In the genomic region with DNA sequence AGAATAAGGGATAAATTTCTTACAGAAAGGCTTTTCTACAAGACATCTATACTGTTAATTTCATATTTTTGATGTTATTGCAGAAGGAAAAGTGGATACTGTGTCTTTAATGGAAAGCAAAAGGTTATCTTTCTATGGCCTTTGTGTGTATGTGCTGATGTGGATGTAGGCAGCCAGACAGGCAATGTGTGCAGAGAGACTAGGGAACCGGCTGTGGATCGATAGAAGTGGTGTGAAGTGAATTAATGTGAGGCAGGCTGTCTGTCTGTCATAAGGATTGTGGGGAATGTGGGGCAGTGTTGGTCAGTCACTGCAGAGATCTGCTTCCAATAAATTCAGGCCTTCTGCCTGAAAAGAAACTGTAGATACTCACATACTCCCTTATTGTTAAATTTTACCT, we compare ENCODE assay signal across 24 cellular contexts.
DNase-seq lines count a peak whose midpoint lies in the region; ATAC-seq and TF ChIP-seq lines count a peak whose summit lies in the region.
"Had no signal": no experiment of that assay in that cellular context is flagged by ENCODE, and none has a peak within 500 bp of the region (broad histone marks: within the 10 kb centered on the region; RNA-seq: fewer than 3 reads in every experiment).

No MANE protein-coding gene starts in this region.

- peak overlapping the region; percentile 79 for H3K27ac Mint-ChIP-seq in glutamatergic neuron (ENCODE audit: unreplicated experiment)
- H3K27ac Mint-ChIP-seq: CD8-positive, alpha-beta T cell had no signal

- H3K4me3 ChIP-seq in adrenal gland: no peak overlapping the region
- H3K4me3 ChIP-seq: GM12878, K562, Peyer's patch had no signal

- DNase-seq in NCI-H82 (lab: John Stamatoyannopoulos, UW): peak; percentile 10
- no peak for DNase-seq in NCI-H82 treated with DMSO at 0.1 percent for 48 hours (lab: John Stamatoyannopoulos, UW; ENCODE audit: unreplicated experiment)
- peak; percentile 2 for DNase-seq in NCI-H2227 treated with DMSO at 0.1 percent for 48 hours (lab: John Stamatoyannopoulos, UW)
- peak; percentile 50 for DNase-seq in glutamatergic neuron
- DNase-seq in retina: peak; percentile 32
- no peak for DNase-seq in adrenal gland
- DNase-seq: 8988T; C1 segment of cervical spinal cord; CD8-positive, alpha-beta T cell; DND-41; MM.1S; NCI-H1092; NCI-H1436; NCI-H2029; NCI-H2171 treated with DMSO at 0.1 percent for 48 hours; NCI-H446 treated with DMSO at 0.1 percent for 48 hours; NK-92 treated with Interleukin-12 subunit alpha and Interleukin-12 subunit beta, amount 100 ng/mL, for 24 hours; Peyer's patch; T-helper 2 cell had no signal

- H3K4me3 Mint-ChIP-seq in glutamatergic neuron (ENCODE audit: unreplicated experiment): peak overlapping the region; percentile 36
- H3K4me3 Mint-ChIP-seq: CD8-positive, alpha-beta T cell had no signal

- no peaks in the 10 kb centered on the region for H3K9me3 ChIP-seq in adrenal gland (replicated peaks in 1 of 3)
- H3K9me3 ChIP-seq: Peyer's patch had no signal

- no peaks in the 10 kb centered on the region for H3K9me3 Mint-ChIP-seq in glutamatergic neuron (ENCODE audit: unreplicated experiment)
- H3K9me3 Mint-ChIP-seq: CD8-positive, alpha-beta T cell had no signal

- H3K36me3 ChIP-seq in adrenal gland (replicated peaks in 1 of 2): no peaks in the 10 kb centered on the region
- H3K36me3 ChIP-seq: Peyer's patch had no signal

- TF ChIP-seq CTCF in glutamatergic neuron (IDR thresholded peaks at IDR 0.05; ENCODE audit: partially characterized antibody, unreplicated experiment) (no peak), adrenal gland (IDR thresholded peaks at IDR 0.05) (no peak)

- no peaks in the 10 kb centered on the region for H3K27me3 ChIP-seq in adrenal gland
- H3K27me3 ChIP-seq: Peyer's patch had no signal

- 80 to 89% (median 87%) methylated on average over 2 of the region's 2 CpGs for WGBS in adrenal gland, 4 donors

- no peaks in the 10 kb centered on the region for H3K36me3 Mint-ChIP-seq in glutamatergic neuron (ENCODE audit: unreplicated experiment)

- ATAC-seq in GM18517 (IDR thresholded peaks at IDR 0.05; ENCODE audit: unreplicated experiment) (no peak), HG03159 (IDR thresholded peaks at IDR 0.05; ENCODE audit: unreplicated experiment) (no peak)
- ATAC-seq: CD8-positive, alpha-beta T cell; GM12878; K562; Right ventricle myocardium inferior had no signal

- intact Hi-C loops in adrenal gland (cut with DNase I): no loop called here

- no peaks in the 10 kb centered on the region for H3K4me1 ChIP-seq in adrenal gland (replicated peaks in 1 of 2)
- H3K4me1 ChIP-seq: Peyer's patch had no signal

- peaks cover 9% of the 10 kb centered on the region for H3K4me1 Mint-ChIP-seq in glutamatergic neuron (ENCODE audit: low read depth, unreplicated experiment)

- no peak for TF ChIP-seq POLR2A in adrenal gland (IDR thresholded peaks at IDR 0.05)

- peaks cover 3% of the 10 kb centered on the region for H3K27me3 Mint-ChIP-seq in glutamatergic neuron (ENCODE audit: unreplicated experiment)

- no peak overlapping the region for H3K27ac ChIP-seq in adrenal gland
- H3K27ac ChIP-seq: Peyer's patch had no signal

Comparison
In these comparisons a context has a peak if more than half of its experiments do, and no peak if none do; other contexts are left out.
1. DNase-seq: peak in NCI-H82 (single experiment), NCI-H2227 treated with DMSO at 0.1 percent for 48 hours (single experiment), glutamatergic neuron (single experiment) and retina (single experiment); none in NCI-H82 treated with DMSO at 0.1 percent for 48 hours (single experiment) and adrenal gland (0 of 7).